22 cellular contexts compared by ENCODE assay signal in genomic region chr1:54502342-54502741, GRCh38.
"Had no signal": no experiment of that assay in that cellular context is flagged by ENCODE, and none has a peak within 500 bp of the region (broad histone marks: within the 10 kb centered on the region; RNA-seq: fewer than 3 reads in every experiment).

No MANE protein-coding gene starts in this region.

- H3K36me3 ChIP-seq: brain microvascular endothelial cell, left lung, thoracic aorta, upper lobe of right lung had no signal

- H3K4me1 ChIP-seq: foreskin keratinocyte, parathyroid adenoma, upper lobe of right lung had no signal

- H3K4me3 Mint-ChIP-seq: activated CD8-positive, alpha-beta T cell treated with anti-CD3 and anti-CD28 coated beads for 36 hours; stimulated activated memory B cell treated with anti-CD40 and anti-IgM and Interleukin-4, amounts not matched to agents 10 μg/mL and 1 μg/mL and 100 μg/mL, for 72 hours had no signal

- H3K36me3 Mint-ChIP-seq: activated naive CD4-positive, alpha-beta T cell treated with anti-CD3 and anti-CD28 coated beads, Interleukin-2, amount 50 U/mL, for 72 hours had no signal

- H3K4me3 ChIP-seq: left lung, lung, skin epidermis, thoracic aorta, upper lobe of right lung had no signal

- H3K9me3 ChIP-seq: left lung, upper lobe of right lung had no signal

- H3K27ac Mint-ChIP-seq: activated CD8-positive, alpha-beta T cell treated with anti-CD3 and anti-CD28 coated beads for 36 hours; stimulated activated memory B cell treated with anti-CD40 and anti-IgM and Interleukin-4, amounts not matched to agents 10 μg/mL and 1 μg/mL and 100 μg/mL, for 72 hours had no signal

- H3K79me2 ChIP-seq: parathyroid adenoma had no signal

- H3K9ac ChIP-seq: parathyroid adenoma had no signal

- DNase-seq: activated CD4-positive, alpha-beta T cell treated with anti-CD3 and anti-CD28 coated beads for 48 hours; activated CD8-positive, alpha-beta T cell treated with anti-CD3 and anti-CD28 coated beads for 36 hours; activated T-cell treated with anti-CD3 and anti-CD28 coated beads, Interleukin-2, amount 50 U/mL, for 1 hour; aorta; brain microvascular endothelial cell; caudate nucleus; dermis blood vessel endothelial cell; effector CD8-positive, alpha-beta T cell; erythroblast; foreskin keratinocyte; left lung; nucleus accumbens; right cardiac atrium; stimulated activated CD4-positive, alpha-beta T cell treated with anti-CD3 and anti-CD28 coated beads, Interleukin-2, amount 100 ng/mL, for 24 hours; T-helper 2 cell; upper lobe of right lung had no signal

- ATAC-seq: activated CD8-positive, alpha-beta T cell treated with anti-CD3 and anti-CD28 coated beads for 36 hours; foreskin keratinocyte; left lung; right cardiac atrium; stimulated activated memory B cell treated with anti-CD40 and anti-IgM and Interleukin-4, amounts not matched to agents 10 μg/mL and 1 μg/mL and 100 μg/mL, for 72 hours; upper lobe of right lung had no signal

- H2AFZ ChIP-seq: parathyroid adenoma had no signal

- H3K9me3 Mint-ChIP-seq: activated CD8-positive, alpha-beta T cell treated with anti-CD3 and anti-CD28 coated beads for 36 hours; activated naive CD4-positive, alpha-beta T cell treated with anti-CD3 and anti-CD28 coated beads, Interleukin-2, amount 50 U/mL, for 72 hours had no signal

- H3K27ac ChIP-seq: brain microvascular endothelial cell, foreskin keratinocyte, left lung, parathyroid adenoma, skin epidermis, thoracic aorta, upper lobe of right lung had no signal
